ENCODE assay signal across 30 cellular contexts in genomic region chr12:132673288-132674179, GRCh38. TPM values are rescaled to one million over a fixed set of nuclear protein-coding genes. Genes with fewer than 3 reads are reported as not detected.
"Had no signal": no experiment of that assay in that cellular context is flagged by ENCODE, and none has a peak within 500 bp of the region (broad histone marks: within the 10 kb centered on the region; RNA-seq: fewer than 3 reads in every experiment).

No MANE protein-coding gene starts in this region.

- ATAC-seq: activated CD8-positive, alpha-beta memory T cell treated with anti-CD3 and anti-CD28 coated beads, Interleukin-2, amount 10 ng/mL, durations not matched to agents 7 days and 5 days; activated CD8-positive, alpha-beta T cell treated with anti-CD3 and anti-CD28 coated beads for 36 hours; gastroesophageal sphincter; left cardiac atrium; naive thymus-derived CD4-positive, alpha-beta T cell; T-helper 17 cell; upper lobe of right lung had no signal

- H3K36me3 ChIP-seq: neural progenitor cell had no signal

- H3K4me2 ChIP-seq: hepatocyte, neural progenitor cell had no signal

- H3K27ac ChIP-seq: breast epithelium, gastroesophageal sphincter, hepatocyte, neural progenitor cell, parathyroid adenoma, right atrium auricular region, suprapubic skin, tibial artery, upper lobe of right lung had no signal

- DNase-seq: activated CD4-positive, alpha-beta T cell treated with anti-CD3 and anti-CD28 coated beads, Interleukin-2, amount 50 U/mL, for 1 hour; activated CD4-positive, CD25-positive, alpha-beta regulatory T cell treated with anti-CD3 and anti-CD28 coated beads, Interleukin-2, amount 50 U/mL, for 72 hours; activated CD8-positive, alpha-beta memory T cell treated with anti-CD3 and anti-CD28 coated beads, Interleukin-2, amount 10 ng/mL, durations not matched to agents 7 days and 5 days; activated CD8-positive, alpha-beta T cell treated with anti-CD3 and anti-CD28 coated beads for 36 hours; activated naive CD4-positive, alpha-beta T cell; activated T-cell treated with anti-CD3 and anti-CD28 coated beads, Interleukin-2, amount 50 U/mL, for 48 hours; dermis blood vessel endothelial cell; effector CD8-positive, alpha-beta T cell; left cardiac atrium; midbrain; naive thymus-derived CD4-positive, alpha-beta T cell; occipital lobe; spleen; stimulated activated naive CD4-positive, alpha-beta T cell; T-helper 17 cell; T1000; tibial artery; upper lobe of right lung had no signal

- H3K4me1 ChIP-seq: breast epithelium, gastroesophageal sphincter, neural progenitor cell, parathyroid adenoma, right atrium auricular region, tibial artery, upper lobe of right lung had no signal

- H3K9ac ChIP-seq: neural progenitor cell, parathyroid adenoma had no signal

- H3K9me3 ChIP-seq: breast epithelium, gastroesophageal sphincter, right atrium auricular region, spleen, suprapubic skin, tibial artery, upper lobe of right lung had no signal

- H2AFZ ChIP-seq: hepatocyte, neural progenitor cell, parathyroid adenoma had no signal

- H3K4me3 ChIP-seq: breast epithelium, gastroesophageal sphincter, hepatocyte, neural progenitor cell, right atrium auricular region, spleen, suprapubic skin, tibial artery, upper lobe of right lung had no signal

- H3K27me3 ChIP-seq: breast epithelium, gastroesophageal sphincter, hepatocyte, neural progenitor cell, right atrium auricular region, spleen, suprapubic skin, tibial artery, upper lobe of right lung had no signal

RNA-seq across cellular contexts. Expression of gene P2RX2, which starts 55.0 kb away (rescaled TPM):
- total RNA-seq: activated CD8-positive, alpha-beta memory T cell treated with anti-CD3 and anti-CD28 coated beads, Interleukin-2, amount 10 ng/mL, durations not matched to agents 7 days and 5 days; activated CD8-positive, alpha-beta T cell treated with anti-CD3 and anti-CD28 coated beads for 36 hours; activated naive CD4-positive, alpha-beta T cell treated with anti-CD3 and anti-CD28 coated beads, Interleukin-2, amount 50 U/mL, for 72 hours; epithelial cell of proximal tubule; hepatocyte; left cardiac atrium; lower leg skin; occipital lobe; pulmonary artery endothelial cell; right atrium auricular region; suprapubic skin; T-helper 17 cell had no signal
- polyA plus RNA-seq: hepatocyte; keratinocyte; naive thymus-derived CD4-positive, alpha-beta T cell had no signal
